In genomic region chr1:31910933-31911332, GRCh38 we compare ENCODE assay signal across 12 cellular contexts. TPM values are rescaled to one million over a fixed set of nuclear protein-coding genes. Genes with fewer than 3 reads are reported as not detected.
DNase-seq lines count a peak whose midpoint lies in the region; ATAC-seq lines count a peak whose summit lies in the region.
"Had no signal": no experiment of that assay in that cellular context is flagged by ENCODE, and none has a peak within 500 bp of the region (broad histone marks: within the 10 kb centered on the region; RNA-seq: fewer than 3 reads in every experiment).

No MANE protein-coding gene starts in this region.

- no CpG with 5 or more reads among the region's 2 CpGs for whole genome bisulfite sequencing in trophoblast cell (ENCODE audit: extremely low coverage, insufficient coverage, insufficient read length)

- no peak overlapping the region for H3K14ac ChIP-seq in trophoblast cell (ENCODE audit: low read length)

- H4K12ac ChIP-seq in trophoblast cell (ENCODE audit: low read depth, low read length) = no peak overlapping the region

- H2AFZ ChIP-seq in trophoblast cell (ENCODE audit: insufficient read depth, low read length, poor library complexity) = no peak overlapping the region

- peak overlapping the region; percentile 98 for H3K23ac ChIP-seq in trophoblast cell (ENCODE audit: low read length)

- H3K4ac ChIP-seq in trophoblast cell (ENCODE audit: low read depth, low read length) = no peak overlapping the region

- no peak overlapping the region for H2BK120ac ChIP-seq in trophoblast cell (ENCODE audit: insufficient read depth, low read length, poor library complexity)

- peaks cover 55% of the 10 kb centered on the region for H3K4me1 Mint-ChIP-seq in central memory CD8-positive, alpha-beta T cell

- no peaks in the 10 kb centered on the region for H3K9me3 Mint-ChIP-seq in central memory CD8-positive, alpha-beta T cell

- no peak overlapping the region for H4K8ac ChIP-seq in trophoblast cell (ENCODE audit: low read depth, low read length)

- no peak overlapping the region for H3K9ac ChIP-seq in trophoblast cell (ENCODE audit: low read length)
- H3K9ac ChIP-seq: SK-N-SH had no signal

- H2BK12ac ChIP-seq in trophoblast cell (ENCODE audit: low read length) = no peak overlapping the region

- no peaks in the 10 kb centered on the region for H3K27me3 ChIP-seq in trophoblast cell (ENCODE audit: insufficient read depth, low read length)

- no peaks in the 10 kb centered on the region for H3K9me3 ChIP-seq in trophoblast cell (ENCODE audit: insufficient read depth, low read depth, low read length)
- H3K9me3 ChIP-seq: SK-N-SH had no signal

- H3K36me3 ChIP-seq in trophoblast cell (ENCODE audit: control insufficient read depth in 1 of 2, insufficient read depth in 2 of 2, low read length in 2 of 2) = peaks cover 20 to 27% of the 10 kb centered on the region in 2 experiments

- peaks cover 83% of the 10 kb centered on the region for H3K36me3 Mint-ChIP-seq in central memory CD8-positive, alpha-beta T cell (ENCODE audit: insufficient read depth)

- H4K91ac ChIP-seq in trophoblast cell (ENCODE audit: low read depth, low read length) = no peak overlapping the region

- no peak overlapping the region for H2BK5ac ChIP-seq in trophoblast cell (ENCODE audit: low read depth, low read length, poor library complexity)

- H3K79me2 ChIP-seq in trophoblast cell (ENCODE audit: control insufficient read depth, insufficient read depth, low read length, poor library complexity) = no peaks in the 10 kb centered on the region

- H3K4me3 Mint-ChIP-seq in central memory CD8-positive, alpha-beta T cell = peak overlapping the region; percentile 18

- H3K27ac ChIP-seq in trophoblast cell (ENCODE audit: low read depth, low read length) = no peak overlapping the region

- ATAC-seq in central memory CD8-positive, alpha-beta T cell (replicated peaks; ENCODE audit: extremely low read depth, poor library complexity, severe bottlenecking) = no peak
- ATAC-seq in GM18867 (IDR thresholded peaks at IDR 0.05; ENCODE audit: unreplicated experiment) = no peak

- peak overlapping the region; percentile 74 for H3K27ac Mint-ChIP-seq in central memory CD8-positive, alpha-beta T cell (ENCODE audit: low read depth)

- no peak overlapping the region for H2AK5ac ChIP-seq in trophoblast cell (ENCODE audit: low read length)

- H3K79me1 ChIP-seq in trophoblast cell (ENCODE audit: low read length) = no peaks in the 10 kb centered on the region

- no peak overlapping the region for H3K4me3 ChIP-seq in trophoblast cell (ENCODE audit: low read depth, low read length)

- H3K18ac ChIP-seq in trophoblast cell (ENCODE audit: low read length) = no peak overlapping the region

- H3K4me2 ChIP-seq in trophoblast cell (ENCODE audit: low read length) = no peak overlapping the region
- H3K4me2 ChIP-seq: SK-N-SH had no signal

- H3K27me3 Mint-ChIP-seq in central memory CD8-positive, alpha-beta T cell = no peaks in the 10 kb centered on the region

- DNase-seq in NCI-H1417 (lab: John Stamatoyannopoulos, UW) = peak in 2 of 3 experiments; percentile 6 to 72
- no peak for DNase-seq in NCI-H1417 treated with DMSO at 0.1 percent for 48 hours (lab: John Stamatoyannopoulos, UW)
- peak; percentile 80 for DNase-seq in NCI-H69 (lab: John Stamatoyannopoulos, UW)
- no peak for DNase-seq in central memory CD8-positive, alpha-beta T cell (ENCODE audit: low spot score in 2 of 2)
- DNase-seq in trophoblast cell = no peak
- no peak for DNase-seq in HK-2 (ENCODE audit: unreplicated experiment)
- no peak for DNase-seq in SHP77 treated with DMSO at 0.1 percent for 48 hours (lab: John Stamatoyannopoulos, UW)
- DNase-seq: activated effector memory CD4-positive, alpha-beta T cell treated with Interleukin-2 at 50 U/mL for 16 hours; effector memory CD4-positive, alpha-beta T cell; NCI-H2029; SK-N-SH had no signal

- no peaks in the 10 kb centered on the region for H3K4me1 ChIP-seq in trophoblast cell (ENCODE audit: control insufficient read depth in 1 of 2, insufficient read depth in 2 of 2, low read length in 2 of 2)

RNA-seq across cellular contexts. Expression of gene PTP4A2, which starts 27.2 kb away (rescaled TPM):
- polyA plus RNA-seq in trophoblast cell (2013) = 646 and 682 TPM in 2 replicates

Comparison
In these comparisons a context has a peak if more than half of its experiments do, and no peak if none do; other contexts are left out.
1. DNase-seq: peak in NCI-H1417 (2 of 3) and NCI-H69 (single experiment); none in NCI-H1417 treated with DMSO at 0.1 percent for 48 hours (single experiment), central memory CD8-positive, alpha-beta T cell (0 of 2), trophoblast cell (0 of 2), HK-2 (single experiment) and SHP77 treated with DMSO at 0.1 percent for 48 hours (single experiment).